ENCODE assay signal across 1 cellular context in genomic region chr15:43519207-43519606, GRCh38.
TF ChIP-seq lines count a peak whose summit lies in the region.

No MANE protein-coding gene starts in this region.

TF ChIP-seq in K562, 482 proteins besides CTCF, POLR2A, EP300 and RAD21:
- TF ChIP-seq ZNF639 (CRISPR knock-in tag; conservative IDR thresholded peaks at IDR 0.05 in 1 of 2, IDR thresholded peaks at IDR 0.05 in 1 of 2) (no peak), ZC3H11A (IDR thresholded peaks at IDR 0.05; ENCODE audit: low read depth, low read length) (no peak), BCLAF1 (IDR thresholded peaks at IDR 0.05; ENCODE audit: borderline replicate concordance in 1 of 2, control insufficient read depth in 1 of 2, low read depth in 2 of 2, low read length in 1 of 2) (no peak), GTF2B (IDR thresholded peaks at IDR 0.05; ENCODE audit: extremely low read depth, insufficient read length) (no peak), ZNF263 (CRISPR knock-in tag; IDR thresholded peaks at IDR 0.05; ENCODE audit: borderline replicate concordance) (no peak), RBM22 (IDR thresholded peaks at IDR 0.05; ENCODE audit: low read depth, low read length, poor library complexity, severe bottlenecking) (no peak), EHMT2 (IDR thresholded peaks at IDR 0.05) (no peak), PATZ1 (CRISPR knock-in tag; IDR thresholded peaks at IDR 0.05; ENCODE audit: borderline replicate concordance) (no peak), CREB5 (CRISPR knock-in tag; IDR thresholded peaks at IDR 0.05) (no peak), ZMIZ1 (IDR thresholded peaks at IDR 0.05; ENCODE audit: low read depth in 2 of 2, low read length in 2 of 2) (no peak), KLF16 (IDR thresholded peaks at IDR 0.05) (no peak), ZNF717 (CRISPR knock-in tag; IDR thresholded peaks at IDR 0.05) (no peak), FOXK2 (conservative IDR thresholded peaks at IDR 0.05 in 1 of 2, IDR thresholded peaks at IDR 0.05 in 1 of 2; ENCODE audit: low read depth in 2 of 2) (no peak), CBFB (CRISPR knock-in tag; IDR thresholded peaks at IDR 0.05) (no peak), MAFG (tag; conservative IDR thresholded peaks at IDR 0.05) (no peak), FOSL1 (tag; conservative IDR thresholded peaks at IDR 0.05) (no peak), MLLT1 (IDR thresholded peaks at IDR 0.05) (no peak), NFIC (IDR thresholded peaks at IDR 0.05) (no peak), CREB3L1 (IDR thresholded peaks at IDR 0.05; ENCODE audit: borderline replicate concordance, low read depth) (no peak)
